12 cellular contexts compared by ENCODE assay signal in genomic region chr6:44050872-44051421, GRCh38.
DNase-seq lines count a peak whose midpoint lies in the region; ATAC-seq and TF ChIP-seq lines count a peak whose summit lies in the region.
"Had no signal": no experiment of that assay in that cellular context is flagged by ENCODE, and none has a peak within 500 bp of the region (broad histone marks: within the 10 kb centered on the region; RNA-seq: fewer than 3 reads in every experiment).

No MANE protein-coding gene starts in this region.

- no peak overlapping the region for H3K4me3 ChIP-seq in ascending aorta
- no peak overlapping the region for H3K4me3 ChIP-seq in rectal smooth muscle tissue (ENCODE audit: low read length)

- H3K9ac ChIP-seq in rectal smooth muscle tissue (ENCODE audit: low read length) = no peak overlapping the region

- H3K36me3 ChIP-seq in ascending aorta (no peaks in the 10 kb centered on the region), rectal smooth muscle tissue (ENCODE audit: control insufficient read depth, insufficient read depth, low read length) (no peaks in the 10 kb centered on the region)

- peaks cover 3 to 13% of the 10 kb centered on the region in 2 donors for H3K4me1 ChIP-seq in ascending aorta
- H3K4me1 ChIP-seq in rectal smooth muscle tissue (ENCODE audit: control insufficient read depth, insufficient read depth, low read length) = peaks cover 35% of the 10 kb centered on the region

- H3K9me3 ChIP-seq in ascending aorta = no peaks in the 10 kb centered on the region

- TF ChIP-seq CTCF in ascending aorta (IDR thresholded peaks at IDR 0.05) = no peak

- peak; percentile 18 to 40 for ATAC-seq in left cardiac atrium
- no peak for ATAC-seq in HG02840 (IDR thresholded peaks at IDR 0.05; ENCODE audit: low FRiP score, unreplicated experiment)
- no peak for ATAC-seq in left lobe of liver

- intact Hi-C loops in ascending aorta (cut with DNase I) (no loop called here), left cardiac atrium (cut with DNase I) (no loop called here)

- H3K27me3 ChIP-seq in ascending aorta (no peaks in the 10 kb centered on the region), rectal smooth muscle tissue (ENCODE audit: control insufficient read depth, insufficient read depth, low read length) (no peaks in the 10 kb centered on the region)

- DNase-seq in EH (ENCODE audit: low read depth) (peak; percentile 65), ascending aorta (ENCODE audit: low spot score in 2 of 2) (no peak), left cardiac atrium (no peak), NCI-H1417 treated with DMSO at 0.1 percent for 48 hours (lab: John Stamatoyannopoulos, UW) (no peak), left lobe of liver (ENCODE audit: low spot score) (no peak)
- DNase-seq in activated CD8-positive, alpha-beta memory T cell treated with anti-CD3 and anti-CD28 coated beads for 24 hours = no peak
- DNase-seq: activated CD4-positive, alpha-beta T cell treated with anti-CD3 and anti-CD28 coated beads, Interleukin-2, amount 50 U/mL, for 4 hours; endodermal cell; H9; MV-4-11 had no signal

- H3K27ac ChIP-seq in ascending aorta (peak overlapping the region; percentile 76 to 80), rectal smooth muscle tissue (ENCODE audit: low read depth, low read length) (peak overlapping the region; percentile 89)

Comparison
In these comparisons a context has a peak if more than half of its experiments do, and no peak if none do; other contexts are left out.
1. ATAC-seq: peak in left cardiac atrium (2 of 2); none in HG02840 (single experiment) and left lobe of liver (single experiment).